In genomic region chr12:102169922-102170698, GRCh38 we compare ENCODE assay signal across 8 cellular contexts. TPM values are rescaled to one million over a fixed set of nuclear protein-coding genes. Genes with fewer than 3 reads are reported as not detected.
DNase-seq lines count a peak whose midpoint lies in the region; ATAC-seq, FAIRE-seq and TF ChIP-seq lines count a peak whose summit lies in the region.

No MANE protein-coding gene starts in this region.

- TF ChIP-seq EP300 in K562 (IDR thresholded peaks at IDR 0.05; ENCODE audit: low read length): no peak

- peaks cover 41% of the 10 kb centered on the region for H3K36me3 ChIP-seq in K562 (ENCODE audit: control insufficient read depth, insufficient read depth, low read length)
- no peaks in the 10 kb centered on the region for H3K36me3 ChIP-seq in lower lobe of right lung

- WGBS in K562 (ENCODE audit: insufficient coverage, low coverage, missing lambda C conversion rate): 71% methylated on average over 2 of the region's 2 CpGs

- no peak overlapping the region for H3K27ac Mint-ChIP-seq in activated T-cell treated with anti-CD3 and anti-CD28 coated beads, Interleukin-2, amount 50 U/mL, for 24 hours

- no peaks in the 10 kb centered on the region for H3K27me3 ChIP-seq in K562 (ENCODE audit: control insufficient read depth in 2 of 2, insufficient read depth in 2 of 2, low read length in 2 of 2)
- H3K27me3 ChIP-seq in lower lobe of right lung (ENCODE audit: low read depth): no peaks in the 10 kb centered on the region

- peaks cover 18% of the 10 kb centered on the region for H3K4me1 Mint-ChIP-seq in activated T-cell treated with anti-CD3 and anti-CD28 coated beads, Interleukin-2, amount 50 U/mL, for 24 hours (ENCODE audit: low read depth)

- H3K9ac ChIP-seq in K562 (ENCODE audit: insufficient read depth in 1 of 2, low read depth in 2 of 2, low read length in 2 of 2): no peak overlapping the region

- CTCF ChIA-PET in K562 (lab: Yijun Ruan, JAX; ENCODE audit: low intra/inter-chr PET ratio): interaction anchor here (0.6 to 1.7 kb wide), 5 partner anchors 12 to 600 kb away, joined by 3 to 12 read pairs (median 4); no protein-coding TSS in a partner anchor

- TF ChIP-seq RAD21 in K562 (CRISPR knock-in tag; conservative IDR thresholded peaks at IDR 0.05 in 1 of 2, IDR thresholded peaks at IDR 0.05 in 1 of 2): peak; percentile 81 to 84

- no peak overlapping the region for H3K27ac ChIP-seq in 22Rv1
- no peak overlapping the region for H3K27ac ChIP-seq in K562 (ENCODE audit: extremely low read depth, low read depth, low read length)
- no peak overlapping the region for H3K27ac ChIP-seq in lower lobe of right lung

- TF ChIP-seq CTCF in 22Rv1 (IDR thresholded peaks at IDR 0.05) (peak; percentile 92), GM10266 (IDR thresholded peaks at IDR 0.05; ENCODE audit: control insufficient read depth, insufficient read depth, low read depth, missing control alignments) (peak; percentile 77), K562 (IDR thresholded peaks at IDR 0.05 in 2 of 3, conservative IDR thresholded peaks at IDR 0.05 in 1 of 3; ENCODE audit: insufficient read depth in 2 of 3, low read depth in 1 of 3, low read length in 3 of 3) (peak; percentile 43 to 78 (median 63); a peak in 4 of 6 replicates), lower lobe of right lung (IDR thresholded peaks at IDR 0.05) (peak; percentile 67)

- TF ChIP-seq POLR2A in K562 (conservative IDR thresholded peaks at IDR 0.05): no peak

- no peaks in the 10 kb centered on the region for H3K9me1 ChIP-seq in K562 (ENCODE audit: control insufficient read depth, insufficient read depth, low read length)

- POLR2A ChIA-PET in K562 (lab: Yijun Ruan, JAX): interaction anchor here (1.0 kb wide), 2 partner anchors 10 to 270 kb away, joined by 3 read pairs; no protein-coding TSS in a partner anchor

- H3K4me3 ChIP-seq in K562: no peak overlapping the region
- no peak overlapping the region for H3K4me3 ChIP-seq in lower lobe of right lung

- DNase-seq in GM10266 (ENCODE audit: extremely low spot score) (peak; percentile 15), MV-4-11 (lab: John Stamatoyannopoulos, UW) (peak; percentile 32), K562 (ENCODE audit: extremely low read depth in 1 of 4, low spot score in 3 of 4) (peak; percentile 11 to 52 (median 26)), lower lobe of right lung (no peak), hepatic stellate cell (ENCODE audit: low spot score) (no peak)
- no peak for DNase-seq in activated T-cell treated with anti-CD3 and anti-CD28 coated beads, Interleukin-2, amount 50 U/mL, for 24 hours

- FAIRE-seq in K562 (lab: Jason Lieb, UNC): peak; percentile 32

- H3K79me2 ChIP-seq in K562 (ENCODE audit: control insufficient read depth, insufficient read depth, low read length): no peaks in the 10 kb centered on the region

- no TSS peak for BruUV-seq in K562 (replicated peaks; lab: Mats Ljungman, UMichigan)

- in situ Hi-C loops in K562 (cut with MboI): no loop called here

- H2AFZ ChIP-seq in K562 (ENCODE audit: low read depth, low read length): no peak overlapping the region

- no peaks in the 10 kb centered on the region for H3K9me3 Mint-ChIP-seq in activated T-cell treated with anti-CD3 and anti-CD28 coated beads, Interleukin-2, amount 50 U/mL, for 24 hours

- no peak overlapping the region for H3K4me2 ChIP-seq in K562 (ENCODE audit: insufficient read depth, low read length)

- no peaks in the 10 kb centered on the region for H3K27me3 Mint-ChIP-seq in activated T-cell treated with anti-CD3 and anti-CD28 coated beads, Interleukin-2, amount 50 U/mL, for 24 hours

- intact Hi-C loops in K562 (cut with micrococcal nuclease): loop anchor here (2.0 to 10.0 kb wide), 5 partner anchors 127 to 645 kb away; partner anchors contain the start of gene IGF1
- intact Hi-C loops in lower lobe of right lung (cut with DNase I): no loop called here

- no peak overlapping the region for H3K4me3 Mint-ChIP-seq in activated T-cell treated with anti-CD3 and anti-CD28 coated beads, Interleukin-2, amount 50 U/mL, for 24 hours

- H4K20me1 ChIP-seq in K562 (replicated peaks; ENCODE audit: control insufficient read depth, insufficient read depth, low read length): no peaks in the 10 kb centered on the region

- ATAC-seq in K562: peak; percentile 87
- ATAC-seq in lower lobe of right lung: peak in 1 of 2 donors; percentile 50
- ATAC-seq in HG03457 (IDR thresholded peaks at IDR 0.05; ENCODE audit: unreplicated experiment): no peak

- peaks cover 3% of the 10 kb centered on the region for H3K36me3 Mint-ChIP-seq in activated T-cell treated with anti-CD3 and anti-CD28 coated beads, Interleukin-2, amount 50 U/mL, for 24 hours (ENCODE audit: low read depth)

- H3K4me1 ChIP-seq in K562 (replicated peaks in 1 of 2; ENCODE audit: control insufficient read depth in 2 of 2, insufficient read depth in 2 of 2, low read length in 2 of 2) (peaks cover 0 to 9% of the 10 kb centered on the region in 2 experiments; a peak in 3 of 5 replicates), lower lobe of right lung (no peaks in the 10 kb centered on the region)

- H3K9me3 ChIP-seq in K562 (replicated peaks; ENCODE audit: control insufficient read depth, insufficient read depth, low read depth, low read length) (no peaks in the 10 kb centered on the region), lower lobe of right lung (no peaks in the 10 kb centered on the region)

TF ChIP-seq in K562, 482 proteins besides CTCF, POLR2A, EP300 and RAD21 (continues in another document):
- 0 out of 4 replicates have a peak, but pooled peaks of 1 of the 2 experiments have one; percentile 19 for TF ChIP-seq MAZ (CRISPR knock-in tag; conservative IDR thresholded peaks at IDR 0.05 in 1 of 2, IDR thresholded peaks at IDR 0.05 in 1 of 2)

RNA-seq across cellular contexts. Expression of gene PMCH, which starts 27.5 kb away (rescaled TPM):
- total RNA-seq in K562 (2011; cell fraction: chromatin; rRNA removed; ENCODE audit: low replicate concordance): not detected in 2 replicates
- total RNA-seq in K562 (2011; cell fraction: nucleolus; rRNA removed): not detected in 2 replicates
- total RNA-seq in K562 (2011; cell fraction: nucleoplasm; rRNA removed): not detected in 2 replicates
- not detected in 2 replicates for total RNA-seq in K562 (2014; rRNA removed)
- not detected in 2 replicates for total RNA-seq in K562 (2014; rRNA removed; fragmentation: Illumina TruSeq; extraction: Trizol)
- total RNA-seq in K562 (2015; rRNA removed; fragmentation: Illumina TruSeq; extraction: Trizol): not detected in 2 replicates
- total RNA-seq in K562 (2021): not detected in 2 replicates
- polyA plus RNA-seq in K562 (2011; rRNA removed): not detected in 2 replicates
- not detected in 2 replicates for polyA plus RNA-seq in K562 (2011; cell fraction: cytosol; rRNA removed)
- not detected in 2 replicates for polyA plus RNA-seq in K562 (2011; cell fraction: nucleus; rRNA removed)
- polyA plus RNA-seq in K562 (2012): 0.30 TPM in 1 of 2 replicates, not detected in the other
- polyA plus RNA-seq in K562 (2014; fragmentation: Illumina TruSeq; extraction: Trizol): not detected in 2 replicates
- under 1 TPM; 0.10 to 0.20 TPM for polyA plus RNA-seq in K562 (2014; fragmentation: Nextera tagmentation; extraction: Ambion mirVana)
- not detected in 2 replicates for polyA plus RNA-seq in K562 (2014; rRNA removed)
- polyA minus RNA-seq in K562 (2011; rRNA and poly(A)+ RNA removed): not detected in 2 replicates
- not detected in 2 replicates for polyA minus RNA-seq in K562 (2011; cell fraction: cytosol; rRNA and poly(A)+ RNA removed)
- polyA minus RNA-seq in K562 (2011; cell fraction: nucleus; rRNA and poly(A)+ RNA removed): not detected in 2 replicates
- not detected for total RNA-seq in lower lobe of right lung

RNA-seq across cellular contexts. Expression of gene PARPBP, which starts 50.1 kb away (rescaled TPM):
- 36.7 and 128 TPM in 2 replicates for total RNA-seq in K562 (2011; cell fraction: chromatin; rRNA removed; ENCODE audit: low replicate concordance)
- 19.0 and 24.6 TPM in 2 replicates for total RNA-seq in K562 (2011; cell fraction: nucleolus; rRNA removed)
- total RNA-seq in K562 (2011; cell fraction: nucleoplasm; rRNA removed): 40.8 and 65.7 TPM in 2 replicates
- 22.5 and 26.1 TPM in 2 replicates for total RNA-seq in K562 (2014; rRNA removed)
- total RNA-seq in K562 (2014; rRNA removed; fragmentation: Illumina TruSeq; extraction: Trizol): 62.5 and 66.7 TPM in 2 replicates
- 48.6 and 50.2 TPM in 2 replicates for total RNA-seq in K562 (2015; rRNA removed; fragmentation: Illumina TruSeq; extraction: Trizol)
- total RNA-seq in K562 (2021): 30.1 and 30.4 TPM in 2 replicates
- 32.3 and 49.0 TPM in 2 replicates for polyA plus RNA-seq in K562 (2011; rRNA removed)
- 4.4 and 11.2 TPM in 2 replicates for polyA plus RNA-seq in K562 (2011; cell fraction: cytosol; rRNA removed)
- 32.5 and 42.6 TPM in 2 replicates for polyA plus RNA-seq in K562 (2011; cell fraction: nucleus; rRNA removed)
- 21.7 and 26.3 TPM in 2 replicates for polyA plus RNA-seq in K562 (2012)
- 36.0 and 43.4 TPM in 2 replicates for polyA plus RNA-seq in K562 (2014; fragmentation: Illumina TruSeq; extraction: Trizol)
- polyA plus RNA-seq in K562 (2014; fragmentation: Nextera tagmentation; extraction: Ambion mirVana): 10 to 100 TPM; 56.2 to 59.1 TPM
- polyA plus RNA-seq in K562 (2014; rRNA removed): 29.6 and 30.4 TPM in 2 replicates
- polyA minus RNA-seq in K562 (2011; rRNA and poly(A)+ RNA removed): 59.5 and 64.2 TPM in 2 replicates
- 10.6 and 15.4 TPM in 2 replicates for polyA minus RNA-seq in K562 (2011; cell fraction: cytosol; rRNA and poly(A)+ RNA removed)
- 44.7 and 66.6 TPM in 2 replicates for polyA minus RNA-seq in K562 (2011; cell fraction: nucleus; rRNA and poly(A)+ RNA removed)
- 1.7 TPM for total RNA-seq in lower lobe of right lung

RNA-seq across cellular contexts. Expression of gene NUP37, which starts 50.2 kb away (rescaled TPM):
- 31.2 and 57.8 TPM in 2 replicates for total RNA-seq in K562 (2011; cell fraction: chromatin; rRNA removed; ENCODE audit: low replicate concordance)
- total RNA-seq in K562 (2011; cell fraction: nucleolus; rRNA removed): 12.5 and 13.3 TPM in 2 replicates
- 32.1 and 42.8 TPM in 2 replicates for total RNA-seq in K562 (2011; cell fraction: nucleoplasm; rRNA removed)
- total RNA-seq in K562 (2014; rRNA removed): 68.2 and 72.2 TPM in 2 replicates
- total RNA-seq in K562 (2014; rRNA removed; fragmentation: Illumina TruSeq; extraction: Trizol): 183 and 199 TPM in 2 replicates
- total RNA-seq in K562 (2015; rRNA removed; fragmentation: Illumina TruSeq; extraction: Trizol): 135 and 144 TPM in 2 replicates
- total RNA-seq in K562 (2021): 108 and 111 TPM in 2 replicates
- polyA plus RNA-seq in K562 (2011; rRNA removed): 184 and 231 TPM in 2 replicates
- polyA plus RNA-seq in K562 (2011; cell fraction: cytosol; rRNA removed): 46.1 and 98.3 TPM in 2 replicates
- 20.3 and 45.3 TPM in 2 replicates for polyA plus RNA-seq in K562 (2011; cell fraction: nucleus; rRNA removed)
- polyA plus RNA-seq in K562 (2012): 99.8 and 124 TPM in 2 replicates
- polyA plus RNA-seq in K562 (2014; fragmentation: Illumina TruSeq; extraction: Trizol): 155 and 170 TPM in 2 replicates
- 100 to 1,000 TPM; 355 to 429 TPM for polyA plus RNA-seq in K562 (2014; fragmentation: Nextera tagmentation; extraction: Ambion mirVana)
- 124 and 138 TPM in 2 replicates for polyA plus RNA-seq in K562 (2014; rRNA removed)
- 156 and 162 TPM in 2 replicates for polyA minus RNA-seq in K562 (2011; rRNA and poly(A)+ RNA removed)
- 39.5 and 43.5 TPM in 2 replicates for polyA minus RNA-seq in K562 (2011; cell fraction: cytosol; rRNA and poly(A)+ RNA removed)
- polyA minus RNA-seq in K562 (2011; cell fraction: nucleus; rRNA and poly(A)+ RNA removed): 18.3 and 39.2 TPM in 2 replicates
- 19.1 TPM for total RNA-seq in lower lobe of right lung

Comparison
In these comparisons a context has a peak if more than half of its experiments do, and no peak if none do; other contexts are left out.
1. DNase-seq: peak in GM10266 (single experiment), MV-4-11 (single experiment) and K562 (4 of 4); none in lower lobe of right lung (single experiment), hepatic stellate cell (single experiment) and activated T-cell treated with anti-CD3 and anti-CD28 coated beads, Interleukin-2, amount 50 U/mL, for 24 hours (single experiment).
2. Peak in every context shown above with its lines, with median percentiles within 50 percentile points of each other: CTCF ChIP-seq.